ENCODE assay signal across 32 cellular contexts in the genomic region with DNA sequence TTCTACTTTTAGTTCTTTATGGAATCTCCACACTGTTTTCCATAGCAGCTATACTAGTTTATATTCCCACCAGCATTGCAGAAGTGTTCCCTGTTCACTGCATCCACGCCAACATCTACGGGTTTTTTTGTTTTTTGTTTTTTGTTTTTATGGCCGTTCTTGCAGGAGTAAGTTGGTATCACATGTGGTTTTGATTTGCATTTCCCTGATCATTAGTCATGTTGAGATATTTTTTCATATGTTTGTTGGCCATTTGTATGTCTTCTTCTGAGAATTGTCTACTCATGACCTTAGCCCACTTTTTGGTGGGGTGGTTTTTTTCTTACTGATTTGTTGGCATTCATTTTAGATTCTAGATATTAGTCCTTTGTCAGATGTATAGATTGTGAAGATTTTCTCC.
"Had no signal": no experiment of that assay in that cellular context is flagged by ENCODE, and none has a peak within 500 bp of the region (broad histone marks: within the 10 kb centered on the region; RNA-seq: fewer than 3 reads in every experiment).

No MANE protein-coding gene starts in this region.

- H3K4me1 Mint-ChIP-seq: activated CD4-positive, alpha-beta T cell treated with anti-CD3 and anti-CD28 coated beads, Interleukin-2, amount 10 ng/mL, durations not matched to agents 7 days and 5 days; stimulated activated memory B cell treated with anti-CD40 and anti-IgM and Interleukin-4, amounts not matched to agents 10 μg/mL and 1 μg/mL and 100 μg/mL, for 72 hours; stimulated activated naive CD8-positive, alpha-beta T cell treated with anti-CD3 and anti-CD28 coated beads, Interleukin-15, amount 100 ng/mL, for 72 hours had no signal

- DNase-seq: activated CD4-positive, alpha-beta T cell treated with anti-CD3 and anti-CD28 coated beads for 1 hour; activated CD4-positive, alpha-beta T cell treated with anti-CD3 and anti-CD28 coated beads, Interleukin-2, amount 10 ng/mL, durations not matched to agents 7 days and 5 days; activated CD8-positive, alpha-beta T cell treated with anti-CD3 and anti-CD28 coated beads for 36 hours; activated naive CD4-positive, alpha-beta T cell treated with Interleukin-2 at 50 U/mL for 16 hours; activated T-cell treated with anti-CD3 and anti-CD28 coated beads, Interleukin-2, amount 50 U/mL, for 4 hours; adrenal gland; cerebellar nuclear complex; colonic mucosa; effector CD8-positive, alpha-beta T cell; erythroblast; islet precursor cell; left ventricle myocardium superior; ovary; stimulated activated CD4-positive, alpha-beta T cell treated with anti-CD3 and anti-CD28 coated beads, Interleukin-12 subunit alpha, Interleukin-12 subunit beta, amount 100 ng/mL, for 4 hours; stimulated activated CD4-positive, alpha-beta T cell treated with anti-CD3 and anti-CD28 coated beads, Interleukin-4, amount 100 ng/mL, for 1 hour; stimulated activated naive CD8-positive, alpha-beta T cell treated with anti-CD3 and anti-CD28 coated beads, Interleukin-15, amount 100 ng/mL, for 72 hours; substantia nigra; SW 1271; T1000; upper lobe of right lung had no signal

- H3K4me2 ChIP-seq: hepatocyte had no signal

- H3K4me3 Mint-ChIP-seq: activated CD4-positive, alpha-beta T cell treated with anti-CD3 and anti-CD28 coated beads, Interleukin-2, amount 10 ng/mL, durations not matched to agents 7 days and 5 days; activated CD8-positive, alpha-beta T cell treated with anti-CD3 and anti-CD28 coated beads for 36 hours; activated naive CD8-positive, alpha-beta T cell; activated T-cell treated with anti-CD3 and anti-CD28 coated beads, Interleukin-2, amount 50 U/mL, for 4 hours; brain; stimulated activated memory B cell treated with anti-CD40 and anti-IgM and Interleukin-4, amounts not matched to agents 10 μg/mL and 1 μg/mL and 100 μg/mL, for 72 hours; stimulated activated naive CD8-positive, alpha-beta T cell treated with anti-CD3 and anti-CD28 coated beads, Interleukin-15, amount 100 ng/mL, for 72 hours; T-helper 1 cell treated with Interleukin-12 subunit alpha and Interleukin-12 subunit beta and Interleukin-4 antibody, amounts not matched to agents 30 μg/mL and 1 μg/mL, for 36 hours; WTC11 had no signal

- H3K27ac ChIP-seq: adrenal gland, cardiac muscle cell, colonic mucosa, gastroesophageal sphincter, hepatocyte, ovary, skin epidermis, upper lobe of right lung had no signal

- H3K4me1 ChIP-seq: colonic mucosa had no signal

- H3K9me3 ChIP-seq: adrenal gland, colonic mucosa, ovary, upper lobe of right lung had no signal

- H2AFZ ChIP-seq: hepatocyte had no signal

- ATAC-seq: activated CD8-positive, alpha-beta T cell treated with anti-CD3 and anti-CD28 coated beads for 36 hours; activated T-cell treated with anti-CD3 and anti-CD28 coated beads, Interleukin-2, amount 50 U/mL, for 4 hours; gastroesophageal sphincter; left ventricle myocardium superior; sciatic nerve; stimulated activated memory B cell treated with anti-CD40 and anti-IgM and Interleukin-4, amounts not matched to agents 10 μg/mL and 1 μg/mL and 100 μg/mL, for 72 hours; stimulated activated naive CD8-positive, alpha-beta T cell treated with anti-CD3 and anti-CD28 coated beads, Interleukin-15, amount 100 ng/mL, for 72 hours; upper lobe of right lung; WTC11 had no signal

- H3K36me3 ChIP-seq: adrenal gland, ascending aorta, cardiac muscle cell, colonic mucosa, gastroesophageal sphincter, ovary, upper lobe of right lung had no signal

- H3K79me2 ChIP-seq: hepatocyte had no signal

- H3K4me3 ChIP-seq: adrenal gland, ascending aorta, cardiac muscle cell, colonic mucosa, gastroesophageal sphincter, hepatocyte, ovary, skin epidermis, upper lobe of right lung had no signal

- H3K27me3 ChIP-seq: adrenal gland, ascending aorta, cardiac muscle cell, colonic mucosa, gastroesophageal sphincter, hepatocyte, ovary, upper lobe of right lung had no signal

- H3K27ac Mint-ChIP-seq: activated CD4-positive, alpha-beta T cell treated with anti-CD3 and anti-CD28 coated beads, Interleukin-2, amount 10 ng/mL, durations not matched to agents 7 days and 5 days; activated CD8-positive, alpha-beta T cell treated with anti-CD3 and anti-CD28 coated beads for 36 hours; activated naive CD8-positive, alpha-beta T cell; brain; progenitor cell of endocrine pancreas; stimulated activated memory B cell treated with anti-CD40 and anti-IgM and Interleukin-4, amounts not matched to agents 10 μg/mL and 1 μg/mL and 100 μg/mL, for 72 hours; T-helper 1 cell treated with Interleukin-12 subunit alpha and Interleukin-12 subunit beta and Interleukin-4 antibody, amounts not matched to agents 30 μg/mL and 1 μg/mL, for 36 hours; WTC11 had no signal

- H3K27me3 Mint-ChIP-seq: activated CD4-positive, alpha-beta T cell treated with anti-CD3 and anti-CD28 coated beads, Interleukin-2, amount 10 ng/mL, durations not matched to agents 7 days and 5 days; activated CD8-positive, alpha-beta T cell treated with anti-CD3 and anti-CD28 coated beads for 36 hours; activated naive CD8-positive, alpha-beta T cell; brain; progenitor cell of endocrine pancreas; stimulated activated memory B cell treated with anti-CD40 and anti-IgM and Interleukin-4, amounts not matched to agents 10 μg/mL and 1 μg/mL and 100 μg/mL, for 72 hours; stimulated activated naive CD8-positive, alpha-beta T cell treated with anti-CD3 and anti-CD28 coated beads, Interleukin-15, amount 100 ng/mL, for 72 hours had no signal
